1 cellular context compared by ENCODE assay signal in the genomic region with DNA sequence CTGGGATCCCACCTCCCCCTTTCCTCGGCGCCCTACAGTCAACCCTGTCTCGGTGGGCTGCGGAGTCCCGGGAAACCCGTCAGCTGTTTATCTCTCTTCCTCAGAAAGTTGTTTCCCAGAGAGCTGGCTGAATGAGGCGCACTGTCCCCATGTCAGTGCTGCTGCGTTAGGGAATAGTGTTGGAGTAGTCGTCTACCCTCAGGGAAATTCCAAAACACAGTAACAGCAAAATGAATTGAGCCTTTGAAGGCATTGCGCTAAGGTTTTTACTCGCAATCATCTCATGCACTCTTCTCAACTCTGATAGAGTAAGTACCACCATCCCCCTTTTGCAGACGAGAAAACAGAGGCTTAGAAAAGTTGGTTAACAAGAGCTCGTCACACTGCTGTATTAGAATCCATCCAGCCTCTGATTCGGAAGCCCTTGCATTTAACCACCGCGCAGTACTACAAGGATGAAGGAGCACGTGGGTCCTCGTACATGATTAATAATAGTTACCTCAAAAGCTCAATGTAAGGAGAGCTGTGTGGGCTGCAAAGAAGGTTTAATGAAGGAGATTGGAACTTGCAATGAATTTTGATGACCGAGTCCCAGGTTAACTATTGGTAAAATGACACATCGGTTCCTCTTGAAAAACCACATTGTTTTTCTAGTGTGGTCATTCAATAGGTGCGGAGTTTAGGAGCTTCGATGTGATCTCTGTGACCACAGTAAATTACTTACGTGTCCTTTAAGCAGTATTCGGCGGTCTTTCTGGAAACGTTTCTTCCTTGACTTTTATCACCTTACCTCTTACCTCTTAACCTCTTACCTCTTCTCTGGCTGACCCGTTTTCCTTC.
A peak's percentile ranks its signal among the peaks of the same experiment; 100 is the strongest.
TF ChIP-seq lines count a peak whose summit lies in the region.

No MANE protein-coding gene starts in this region.

TF ChIP-seq in K562, 482 proteins besides CTCF, POLR2A, EP300 and RAD21 (continued from another document and continues in another):
- TF ChIP-seq SMARCA4 (IDR thresholded peaks at IDR 0.05) (peak; percentile 40), CREB1 (IDR thresholded peaks at IDR 0.05) (no peak), CREB1 (CRISPR knock-in tag; IDR thresholded peaks at IDR 0.05) (no peak), CBFB (CRISPR knock-in tag; IDR thresholded peaks at IDR 0.05) (no peak), ZC3H8 (IDR thresholded peaks at IDR 0.05) (no peak), MCM2 (IDR thresholded peaks at IDR 0.05; ENCODE audit: low read depth) (no peak), GABPA (tag; conservative IDR thresholded peaks at IDR 0.05; ENCODE audit: low read depth) (no peak), MEF2D (tag; conservative IDR thresholded peaks at IDR 0.05; ENCODE audit: low read depth) (no peak), BCL6 (CRISPR knock-in tag; IDR thresholded peaks at IDR 0.05) (no peak), NR2F6 (CRISPR knock-in tag; IDR thresholded peaks at IDR 0.05) (0 out of 2 replicates have a peak, but pooled peaks have one; percentile 41), PHF20 (IDR thresholded peaks at IDR 0.05; ENCODE audit: partially characterized antibody) (no peak), ZBTB8A (IDR thresholded peaks at IDR 0.05; ENCODE audit: partially characterized antibody) (no peak), ETS2 (tag; IDR thresholded peaks at IDR 0.05; ENCODE audit: borderline replicate concordance, poor library complexity, severe bottlenecking) (no peak), HEY1 (CRISPR knock-in tag; IDR thresholded peaks at IDR 0.05; ENCODE audit: borderline replicate concordance) (no peak), BDP1 (IDR thresholded peaks at IDR 0.05; ENCODE audit: insufficient read depth, insufficient read length) (no peak), ZBED1 (IDR thresholded peaks at IDR 0.05) (no peak), CBX2 (IDR thresholded peaks at IDR 0.05; ENCODE audit: insufficient read depth, low read length, poor library complexity, severe bottlenecking) (no peak), MED1 (CRISPR knock-in tag; IDR thresholded peaks at IDR 0.05; ENCODE audit: borderline replicate concordance) (no peak), ZNF431 (CRISPR knock-in tag; IDR thresholded peaks at IDR 0.05) (no peak), ZZZ3 (IDR thresholded peaks at IDR 0.05) (no peak), MAFK (IDR thresholded peaks at IDR 0.05; ENCODE audit: low read length) (no peak), ZNF79 (CRISPR knock-in tag; IDR thresholded peaks at IDR 0.05; ENCODE audit: low read depth) (no peak), RBM17 (IDR thresholded peaks at IDR 0.05; ENCODE audit: borderline replicate concordance, low read depth, low read length) (no peak)
- TF ChIP-seq, protein P1, sequence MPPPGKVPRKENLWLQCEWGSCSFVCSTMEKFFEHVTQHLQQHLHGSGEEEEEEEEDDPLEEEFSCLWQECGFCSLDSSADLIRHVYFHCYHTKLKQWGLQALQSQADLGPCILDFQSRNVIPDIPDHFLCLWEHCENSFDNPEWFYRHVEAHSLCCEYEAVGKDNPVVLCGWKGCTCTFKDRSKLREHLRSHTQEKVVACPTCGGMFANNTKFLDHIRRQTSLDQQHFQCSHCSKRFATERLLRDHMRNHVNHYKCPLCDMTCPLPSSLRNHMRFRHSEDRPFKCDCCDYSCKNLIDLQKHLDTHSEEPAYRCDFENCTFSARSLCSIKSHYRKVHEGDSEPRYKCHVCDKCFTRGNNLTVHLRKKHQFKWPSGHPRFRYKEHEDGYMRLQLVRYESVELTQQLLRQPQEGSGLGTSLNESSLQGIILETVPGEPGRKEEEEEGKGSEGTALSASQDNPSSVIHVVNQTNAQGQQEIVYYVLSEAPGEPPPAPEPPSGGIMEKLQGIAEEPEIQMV (tag; conservative IDR thresholded peaks at IDR 0.05; ENCODE audit: low read depth): no peak
- TF ChIP-seq, protein P2, sequence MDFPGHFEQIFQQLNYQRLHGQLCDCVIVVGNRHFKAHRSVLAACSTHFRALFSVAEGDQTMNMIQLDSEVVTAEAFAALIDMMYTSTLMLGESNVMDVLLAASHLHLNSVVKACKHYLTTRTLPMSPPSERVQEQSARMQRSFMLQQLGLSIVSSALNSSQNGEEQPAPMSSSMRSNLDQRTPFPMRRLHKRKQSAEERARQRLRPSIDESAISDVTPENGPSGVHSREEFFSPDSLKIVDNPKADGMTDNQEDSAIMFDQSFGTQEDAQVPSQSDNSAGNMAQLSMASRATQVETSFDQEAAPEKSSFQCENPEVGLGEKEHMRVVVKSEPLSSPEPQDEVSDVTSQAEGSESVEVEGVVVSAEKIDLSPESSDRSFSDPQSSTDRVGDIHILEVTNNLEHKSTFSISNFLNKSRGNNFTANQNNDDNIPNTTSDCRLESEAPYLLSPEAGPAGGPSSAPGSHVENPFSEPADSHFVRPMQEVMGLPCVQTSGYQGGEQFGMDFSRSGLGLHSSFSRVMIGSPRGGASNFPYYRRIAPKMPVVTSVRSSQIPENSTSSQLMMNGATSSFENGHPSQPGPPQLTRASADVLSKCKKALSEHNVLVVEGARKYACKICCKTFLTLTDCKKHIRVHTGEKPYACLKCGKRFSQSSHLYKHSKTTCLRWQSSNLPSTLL (IDR thresholded peaks at IDR 0.05): no peak
- TF ChIP-seq, protein P3, sequence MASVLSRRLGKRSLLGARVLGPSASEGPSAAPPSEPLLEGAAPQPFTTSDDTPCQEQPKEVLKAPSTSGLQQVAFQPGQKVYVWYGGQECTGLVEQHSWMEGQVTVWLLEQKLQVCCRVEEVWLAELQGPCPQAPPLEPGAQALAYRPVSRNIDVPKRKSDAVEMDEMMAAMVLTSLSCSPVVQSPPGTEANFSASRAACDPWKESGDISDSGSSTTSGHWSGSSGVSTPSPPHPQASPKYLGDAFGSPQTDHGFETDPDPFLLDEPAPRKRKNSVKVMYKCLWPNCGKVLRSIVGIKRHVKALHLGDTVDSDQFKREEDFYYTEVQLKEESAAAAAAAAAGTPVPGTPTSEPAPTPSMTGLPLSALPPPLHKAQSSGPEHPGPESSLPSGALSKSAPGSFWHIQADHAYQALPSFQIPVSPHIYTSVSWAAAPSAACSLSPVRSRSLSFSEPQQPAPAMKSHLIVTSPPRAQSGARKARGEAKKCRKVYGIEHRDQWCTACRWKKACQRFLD (CRISPR knock-in tag; IDR thresholded peaks at IDR 0.05): peak; percentile 48; the same call in 1 of the 2 replicates
- TF ChIP-seq, protein P4, sequence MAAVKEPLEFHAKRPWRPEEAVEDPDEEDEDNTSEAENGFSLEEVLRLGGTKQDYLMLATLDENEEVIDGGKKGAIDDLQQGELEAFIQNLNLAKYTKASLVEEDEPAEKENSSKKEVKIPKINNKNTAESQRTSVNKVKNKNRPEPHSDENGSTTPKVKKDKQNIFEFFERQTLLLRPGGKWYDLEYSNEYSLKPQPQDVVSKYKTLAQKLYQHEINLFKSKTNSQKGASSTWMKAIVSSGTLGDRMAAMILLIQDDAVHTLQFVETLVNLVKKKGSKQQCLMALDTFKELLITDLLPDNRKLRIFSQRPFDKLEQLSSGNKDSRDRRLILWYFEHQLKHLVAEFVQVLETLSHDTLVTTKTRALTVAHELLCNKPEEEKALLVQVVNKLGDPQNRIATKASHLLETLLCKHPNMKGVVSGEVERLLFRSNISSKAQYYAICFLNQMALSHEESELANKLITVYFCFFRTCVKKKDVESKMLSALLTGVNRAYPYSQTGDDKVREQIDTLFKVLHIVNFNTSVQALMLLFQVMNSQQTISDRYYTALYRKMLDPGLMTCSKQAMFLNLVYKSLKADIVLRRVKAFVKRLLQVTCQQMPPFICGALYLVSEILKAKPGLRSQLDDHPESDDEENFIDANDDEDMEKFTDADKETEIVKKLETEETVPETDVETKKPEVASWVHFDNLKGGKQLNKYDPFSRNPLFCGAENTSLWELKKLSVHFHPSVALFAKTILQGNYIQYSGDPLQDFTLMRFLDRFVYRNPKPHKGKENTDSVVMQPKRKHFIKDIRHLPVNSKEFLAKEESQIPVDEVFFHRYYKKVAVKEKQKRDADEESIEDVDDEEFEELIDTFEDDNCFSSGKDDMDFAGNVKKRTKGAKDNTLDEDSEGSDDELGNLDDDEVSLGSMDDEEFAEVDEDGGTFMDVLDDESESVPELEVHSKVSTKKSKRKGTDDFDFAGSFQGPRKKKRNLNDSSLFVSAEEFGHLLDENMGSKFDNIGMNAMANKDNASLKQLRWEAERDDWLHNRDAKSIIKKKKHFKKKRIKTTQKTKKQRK (IDR thresholded peaks at IDR 0.05; ENCODE audit: borderline replicate concordance, low read depth, low read length): no peak
- TF ChIP-seq, protein P5, sequence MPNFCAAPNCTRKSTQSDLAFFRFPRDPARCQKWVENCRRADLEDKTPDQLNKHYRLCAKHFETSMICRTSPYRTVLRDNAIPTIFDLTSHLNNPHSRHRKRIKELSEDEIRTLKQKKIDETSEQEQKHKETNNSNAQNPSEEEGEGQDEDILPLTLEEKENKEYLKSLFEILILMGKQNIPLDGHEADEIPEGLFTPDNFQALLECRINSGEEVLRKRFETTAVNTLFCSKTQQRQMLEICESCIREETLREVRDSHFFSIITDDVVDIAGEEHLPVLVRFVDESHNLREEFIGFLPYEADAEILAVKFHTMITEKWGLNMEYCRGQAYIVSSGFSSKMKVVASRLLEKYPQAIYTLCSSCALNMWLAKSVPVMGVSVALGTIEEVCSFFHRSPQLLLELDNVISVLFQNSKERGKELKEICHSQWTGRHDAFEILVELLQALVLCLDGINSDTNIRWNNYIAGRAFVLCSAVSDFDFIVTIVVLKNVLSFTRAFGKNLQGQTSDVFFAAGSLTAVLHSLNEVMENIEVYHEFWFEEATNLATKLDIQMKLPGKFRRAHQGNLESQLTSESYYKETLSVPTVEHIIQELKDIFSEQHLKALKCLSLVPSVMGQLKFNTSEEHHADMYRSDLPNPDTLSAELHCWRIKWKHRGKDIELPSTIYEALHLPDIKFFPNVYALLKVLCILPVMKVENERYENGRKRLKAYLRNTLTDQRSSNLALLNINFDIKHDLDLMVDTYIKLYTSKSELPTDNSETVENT (CRISPR knock-in tag; IDR thresholded peaks at IDR 0.05): no peak
- TF ChIP-seq, protein P6, sequence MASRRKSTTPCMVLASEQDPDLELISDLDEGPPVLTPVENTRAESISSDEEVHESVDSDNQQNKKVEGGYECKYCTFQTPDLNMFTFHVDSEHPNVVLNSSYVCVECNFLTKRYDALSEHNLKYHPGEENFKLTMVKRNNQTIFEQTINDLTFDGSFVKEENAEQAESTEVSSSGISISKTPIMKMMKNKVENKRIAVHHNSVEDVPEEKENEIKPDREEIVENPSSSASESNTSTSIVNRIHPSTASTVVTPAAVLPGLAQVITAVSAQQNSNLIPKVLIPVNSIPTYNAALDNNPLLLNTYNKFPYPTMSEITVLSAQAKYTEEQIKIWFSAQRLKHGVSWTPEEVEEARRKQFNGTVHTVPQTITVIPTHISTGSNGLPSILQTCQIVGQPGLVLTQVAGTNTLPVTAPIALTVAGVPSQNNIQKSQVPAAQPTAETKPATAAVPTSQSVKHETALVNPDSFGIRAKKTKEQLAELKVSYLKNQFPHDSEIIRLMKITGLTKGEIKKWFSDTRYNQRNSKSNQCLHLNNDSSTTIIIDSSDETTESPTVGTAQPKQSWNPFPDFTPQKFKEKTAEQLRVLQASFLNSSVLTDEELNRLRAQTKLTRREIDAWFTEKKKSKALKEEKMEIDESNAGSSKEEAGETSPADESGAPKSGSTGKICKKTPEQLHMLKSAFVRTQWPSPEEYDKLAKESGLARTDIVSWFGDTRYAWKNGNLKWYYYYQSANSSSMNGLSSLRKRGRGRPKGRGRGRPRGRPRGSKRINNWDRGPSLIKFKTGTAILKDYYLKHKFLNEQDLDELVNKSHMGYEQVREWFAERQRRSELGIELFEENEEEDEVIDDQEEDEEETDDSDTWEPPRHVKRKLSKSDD (conservative IDR thresholded peaks at IDR 0.05; ENCODE audit: low read length): no peak
- TF ChIP-seq, protein P7, sequence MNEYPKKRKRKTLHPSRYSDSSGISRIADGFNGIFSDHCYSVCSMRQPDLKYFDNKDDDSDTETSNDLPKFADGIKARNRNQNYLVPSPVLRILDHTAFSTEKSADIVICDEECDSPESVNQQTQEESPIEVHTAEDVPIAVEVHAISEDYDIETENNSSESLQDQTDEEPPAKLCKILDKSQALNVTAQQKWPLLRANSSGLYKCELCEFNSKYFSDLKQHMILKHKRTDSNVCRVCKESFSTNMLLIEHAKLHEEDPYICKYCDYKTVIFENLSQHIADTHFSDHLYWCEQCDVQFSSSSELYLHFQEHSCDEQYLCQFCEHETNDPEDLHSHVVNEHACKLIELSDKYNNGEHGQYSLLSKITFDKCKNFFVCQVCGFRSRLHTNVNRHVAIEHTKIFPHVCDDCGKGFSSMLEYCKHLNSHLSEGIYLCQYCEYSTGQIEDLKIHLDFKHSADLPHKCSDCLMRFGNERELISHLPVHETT (CRISPR knock-in tag; conservative IDR thresholded peaks at IDR 0.05 in 1 of 2, IDR thresholded peaks at IDR 0.05 in 1 of 2): no peak
- TF ChIP-seq, protein P8, sequence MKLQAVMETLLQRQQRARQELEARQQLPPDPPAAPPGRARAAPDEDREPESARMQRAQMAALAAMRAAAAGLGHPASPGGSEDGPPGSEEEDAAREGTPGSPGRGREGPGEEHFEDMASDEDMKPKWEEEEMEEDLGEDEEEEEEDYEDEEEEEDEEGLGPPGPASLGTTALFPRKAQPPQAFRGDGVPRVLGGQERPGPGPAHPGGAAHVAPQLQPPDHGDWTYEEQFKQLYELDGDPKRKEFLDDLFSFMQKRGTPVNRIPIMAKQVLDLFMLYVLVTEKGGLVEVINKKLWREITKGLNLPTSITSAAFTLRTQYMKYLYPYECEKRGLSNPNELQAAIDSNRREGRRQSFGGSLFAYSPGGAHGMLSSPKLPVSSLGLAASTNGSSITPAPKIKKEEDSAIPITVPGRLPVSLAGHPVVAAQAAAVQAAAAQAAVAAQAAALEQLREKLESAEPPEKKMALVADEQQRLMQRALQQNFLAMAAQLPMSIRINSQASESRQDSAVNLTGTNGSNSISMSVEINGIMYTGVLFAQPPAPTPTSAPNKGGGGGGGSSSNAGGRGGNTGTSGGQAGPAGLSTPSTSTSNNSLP (IDR thresholded peaks at IDR 0.05; ENCODE audit: borderline replicate concordance, low read depth, low read length): no peak
- TF ChIP-seq, protein P9, sequence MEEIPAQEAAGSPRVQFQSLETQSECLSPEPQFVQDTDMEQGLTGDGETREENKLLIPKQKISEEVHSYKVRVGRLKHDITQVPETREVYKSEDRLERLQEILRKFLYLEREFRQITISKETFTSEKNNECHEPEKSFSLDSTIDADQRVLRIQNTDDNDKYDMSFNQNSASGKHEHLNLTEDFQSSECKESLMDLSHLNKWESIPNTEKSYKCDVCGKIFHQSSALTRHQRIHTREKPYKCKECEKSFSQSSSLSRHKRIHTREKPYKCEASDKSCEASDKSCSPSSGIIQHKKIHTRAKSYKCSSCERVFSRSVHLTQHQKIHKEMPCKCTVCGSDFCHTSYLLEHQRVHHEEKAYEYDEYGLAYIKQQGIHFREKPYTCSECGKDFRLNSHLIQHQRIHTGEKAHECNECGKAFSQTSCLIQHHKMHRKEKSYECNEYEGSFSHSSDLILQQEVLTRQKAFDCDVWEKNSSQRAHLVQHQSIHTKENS (CRISPR knock-in tag; IDR thresholded peaks at IDR 0.05): no peak
- TF ChIP-seq, protein P10, sequence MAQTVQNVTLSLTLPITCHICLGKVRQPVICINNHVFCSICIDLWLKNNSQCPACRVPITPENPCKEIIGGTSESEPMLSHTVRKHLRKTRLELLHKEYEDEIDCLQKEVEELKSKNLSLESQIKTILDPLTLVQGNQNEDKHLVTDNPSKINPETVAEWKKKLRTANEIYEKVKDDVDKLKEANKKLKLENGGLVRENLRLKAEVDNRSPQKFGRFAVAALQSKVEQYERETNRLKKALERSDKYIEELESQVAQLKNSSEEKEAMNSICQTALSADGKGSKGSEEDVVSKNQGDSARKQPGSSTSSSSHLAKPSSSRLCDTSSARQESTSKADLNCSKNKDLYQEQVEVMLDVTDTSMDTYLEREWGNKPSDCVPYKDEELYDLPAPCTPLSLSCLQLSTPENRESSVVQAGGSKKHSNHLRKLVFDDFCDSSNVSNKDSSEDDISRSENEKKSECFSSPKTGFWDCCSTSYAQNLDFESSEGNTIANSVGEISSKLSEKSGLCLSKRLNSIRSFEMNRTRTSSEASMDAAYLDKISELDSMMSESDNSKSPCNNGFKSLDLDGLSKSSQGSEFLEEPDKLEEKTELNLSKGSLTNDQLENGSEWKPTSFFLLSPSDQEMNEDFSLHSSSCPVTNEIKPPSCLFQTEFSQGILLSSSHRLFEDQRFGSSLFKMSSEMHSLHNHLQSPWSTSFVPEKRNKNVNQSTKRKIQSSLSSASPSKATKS (CRISPR knock-in tag; IDR thresholded peaks at IDR 0.05): no peak
